In genomic region chr5:3595102-3595961, GRCh38 we compare ENCODE assay signal across 10 cellular contexts. TPM values are rescaled to one million over a fixed set of nuclear protein-coding genes. Genes with fewer than 3 reads are reported as not detected.
A peak's percentile ranks its signal among the peaks of the same experiment; 100 is the strongest.
DNase-seq lines count a peak whose midpoint lies in the region; ATAC-seq and TF ChIP-seq lines count a peak whose summit lies in the region.
"Had no signal": no experiment of that assay in that cellular context is flagged by ENCODE, and none has a peak within 500 bp of the region (broad histone marks: within the 10 kb centered on the region; RNA-seq: fewer than 3 reads in every experiment).

TSS of gene IRX1 (plus strand) at chr5:3595832. CDS start at chr5:3596106, 274 bp downstream.

- DNase-seq in GM13977 (ENCODE audit: low spot score) (peak; percentile 18), RWPE2 (ENCODE audit: low spot score) (no peak), heart right ventricle (no peak), psoas muscle (no peak), mucosa of descending colon (no peak), NCI-H187 (lab: John Stamatoyannopoulos, UW) (no peak), NCI-H2081 treated with DMSO at 0.1 percent for 48 hours (lab: John Stamatoyannopoulos, UW) (no peak)
- DNase-seq: NCI-H1048; stimulated activated naive CD8-positive, alpha-beta T cell treated with anti-CD3 and anti-CD28 coated beads, Interleukin-15, amount 100 ng/mL, for 72 hours had no signal

- H3K9me3 ChIP-seq in RWPE2 (ENCODE audit: severe bottlenecking) (no peaks in the 10 kb centered on the region), heart right ventricle (no peaks in the 10 kb centered on the region), psoas muscle (no peaks in the 10 kb centered on the region), mucosa of descending colon (no peaks in the 10 kb centered on the region)

- peak; percentile 12; the same call in 1 of the 3 replicates for ATAC-seq in RWPE2 (ENCODE audit: low read depth)
- ATAC-seq in heart right ventricle, result peak in 3 of 8 donors; percentile 35 to 59 (median 40)
- no peak for ATAC-seq in psoas muscle
- ATAC-seq in mucosa of descending colon, result no peak
- ATAC-seq in HG03196 (IDR thresholded peaks at IDR 0.05; ENCODE audit: unreplicated experiment), result no peak
- ATAC-seq: stimulated activated naive CD8-positive, alpha-beta T cell treated with anti-CD3 and anti-CD28 coated beads, Interleukin-15, amount 100 ng/mL, for 72 hours had no signal

- H3K27me3 ChIP-seq in RWPE2 (ENCODE audit: insufficient read depth, poor library complexity, severe bottlenecking) (peaks cover 58% of the 10 kb centered on the region), heart right ventricle (peaks cover 59 to 100% (median 99%) of the 10 kb centered on the region in 7 donors), psoas muscle (ENCODE audit: insufficient read depth in 3 of 3, low read length in 2 of 3) (peaks cover 7 to 97% (median 57%) of the 10 kb centered on the region in 3 donors)

- in situ Hi-C loops in GM13977 (cut with MboI; ENCODE audit: low pct_unique_long_range_greater_than_20kb, low sequenced_read_pairs, unreplicated experiment), result no loop called here

- H3K27ac ChIP-seq in RWPE2 (ENCODE audit: poor library complexity, severe bottlenecking), result no peak within 1 kb of the TSS
- H3K27ac ChIP-seq in heart right ventricle, result peak within 1 kb of the TSS in 1 of 10 donors; percentile 13
- no peak within 1 kb of the TSS for H3K27ac ChIP-seq in psoas muscle

- H3K4me1 ChIP-seq in RWPE2 (ENCODE audit: insufficient read depth, poor library complexity, severe bottlenecking), result no peaks in the 10 kb centered on the region
- peaks cover 5 to 32% (median 22%) of the 10 kb centered on the region in 9 donors for H3K4me1 ChIP-seq in heart right ventricle
- H3K4me1 ChIP-seq in psoas muscle, result no peaks in the 10 kb centered on the region
- no peaks in the 10 kb centered on the region for H3K4me1 ChIP-seq in mucosa of descending colon (ENCODE audit: low read depth)

- intact Hi-C loops in heart right ventricle (cut with DNase I), result no loop called here
- intact Hi-C loops in psoas muscle (cut with DNase I), result no loop called here
- intact Hi-C loops in mucosa of descending colon (cut with DNase I, micrococcal nuclease), result no loop called here

- TF ChIP-seq CTCF in GM13977 (IDR thresholded peaks at IDR 0.05; ENCODE audit: extremely low read depth, insufficient read depth, missing control alignments) (no peak), RWPE2 (IDR thresholded peaks at IDR 0.05; ENCODE audit: poor library complexity, severe bottlenecking) (no peak), heart right ventricle (IDR thresholded peaks at IDR 0.05) (no peak), psoas muscle (IDR thresholded peaks at IDR 0.05) (no peak), mucosa of descending colon (IDR thresholded peaks at IDR 0.05) (no peak)

- no peaks in the 10 kb centered on the region for H3K36me3 ChIP-seq in RWPE2 (ENCODE audit: low read depth)
- H3K36me3 ChIP-seq in heart right ventricle, result no peaks in the 10 kb centered on the region
- no peaks in the 10 kb centered on the region for H3K36me3 ChIP-seq in psoas muscle (ENCODE audit: insufficient read depth in 1 of 2, low read depth in 1 of 2)
- no peaks in the 10 kb centered on the region for H3K36me3 ChIP-seq in mucosa of descending colon (ENCODE audit: low read depth)

- H3K4me3 ChIP-seq in RWPE2 (ENCODE audit: severe bottlenecking), result peak within 1 kb of the TSS; percentile 32
- H3K4me3 ChIP-seq in heart right ventricle, result peak within 1 kb of the TSS in 9 of 10 donors; percentile 11 to 38 (median 27)
- H3K4me3 ChIP-seq in psoas muscle, result peak within 1 kb of the TSS; percentile 38
- H3K4me3 ChIP-seq in mucosa of descending colon, result no peak within 1 kb of the TSS

- 1% methylated on average over 54 to 98 of the region's 98 CpGs for WGBS in heart right ventricle, 2 donors
- 1% methylated on average over 52 to 98 of the region's 98 CpGs for WGBS in psoas muscle, 3 donors

RNA-seq across cellular contexts. Expression of gene IRX1, which starts in this region (rescaled TPM):
- total RNA-seq in heart right ventricle (1 to 10 TPM in 4 of 10 donors, under 1 TPM in 1, not detected in 5; 0.32 to 2.7 (median 1.6) TPM), psoas muscle (not detected), mucosa of descending colon (not detected)
- polyA plus RNA-seq in heart right ventricle (under 1 TPM; 0.44 to 0.77 TPM), psoas muscle (not detected)
